1 cellular context compared by ENCODE assay signal in genomic region chr15:78927077-78927790, GRCh38.
A peak's percentile ranks its signal among the peaks of the same experiment; 100 is the strongest.
TF ChIP-seq lines count a peak whose summit lies in the region.

No MANE protein-coding gene starts in this region.

TF ChIP-seq in K562, 482 proteins besides CTCF, POLR2A, EP300 and RAD21 (continued from another document):
- TF ChIP-seq, protein P1, sequence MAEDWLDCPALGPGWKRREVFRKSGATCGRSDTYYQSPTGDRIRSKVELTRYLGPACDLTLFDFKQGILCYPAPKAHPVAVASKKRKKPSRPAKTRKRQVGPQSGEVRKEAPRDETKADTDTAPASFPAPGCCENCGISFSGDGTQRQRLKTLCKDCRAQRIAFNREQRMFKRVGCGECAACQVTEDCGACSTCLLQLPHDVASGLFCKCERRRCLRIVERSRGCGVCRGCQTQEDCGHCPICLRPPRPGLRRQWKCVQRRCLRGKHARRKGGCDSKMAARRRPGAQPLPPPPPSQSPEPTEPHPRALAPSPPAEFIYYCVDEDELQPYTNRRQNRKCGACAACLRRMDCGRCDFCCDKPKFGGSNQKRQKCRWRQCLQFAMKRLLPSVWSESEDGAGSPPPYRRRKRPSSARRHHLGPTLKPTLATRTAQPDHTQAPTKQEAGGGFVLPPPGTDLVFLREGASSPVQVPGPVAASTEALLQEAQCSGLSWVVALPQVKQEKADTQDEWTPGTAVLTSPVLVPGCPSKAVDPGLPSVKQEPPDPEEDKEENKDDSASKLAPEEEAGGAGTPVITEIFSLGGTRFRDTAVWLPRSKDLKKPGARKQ (CRISPR knock-in tag; IDR thresholded peaks at IDR 0.05) = no peak
- peak; percentile 64; the same call in 1 of the 2 replicates for TF ChIP-seq ZNF12 (CRISPR knock-in tag; IDR thresholded peaks at IDR 0.05)
